In the genomic region with DNA sequence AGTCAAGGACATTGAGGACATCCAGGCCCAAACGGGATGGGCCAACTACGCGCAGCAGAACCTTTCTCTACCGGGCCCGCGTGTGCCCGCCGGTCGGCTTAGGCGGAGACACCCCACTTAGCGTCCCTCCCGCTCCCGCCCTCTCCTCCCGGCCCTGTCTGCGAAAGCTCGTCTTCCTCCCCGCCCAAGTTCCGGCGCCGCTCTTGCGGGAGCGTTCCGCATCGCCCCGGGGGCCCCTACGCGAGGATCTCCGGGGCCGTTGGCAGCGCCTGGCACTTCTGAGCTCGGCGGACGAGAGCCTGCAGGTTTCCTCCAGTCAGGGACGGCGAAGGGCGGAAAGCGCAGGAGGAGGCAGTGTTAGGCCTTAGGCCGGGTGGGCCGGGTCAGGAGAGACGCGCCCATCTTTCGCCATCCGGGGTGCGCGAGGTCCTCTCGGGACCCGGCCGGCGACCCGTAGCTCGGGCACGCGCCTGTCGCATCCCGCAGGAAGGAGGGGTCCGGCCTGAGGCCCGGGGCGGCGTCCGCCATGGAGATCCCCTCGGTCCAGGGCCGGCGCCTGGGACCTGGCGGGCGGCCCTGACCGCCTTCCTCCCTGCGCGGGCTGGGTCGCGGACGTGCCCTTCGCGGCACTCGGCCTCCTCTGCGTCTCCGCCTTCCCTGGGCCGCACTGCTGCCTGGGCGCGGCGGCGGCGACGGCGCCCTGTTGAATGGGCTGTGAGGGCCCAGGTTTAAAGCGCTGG, we compare ENCODE assay signal across 8 cellular contexts. TPM values are rescaled to one million over a fixed set of nuclear protein-coding genes. Genes with fewer than 3 reads are reported as not detected.
DNase-seq lines count a peak whose midpoint lies in the region; ATAC-seq and TF ChIP-seq lines count a peak whose summit lies in the region.

A gene (plus strand): TSS at position 141 of the 740 bp plus-strand sequence. CDS start 673 bp downstream, outside the sequence.

- no peaks in the 10 kb centered on the region for H3K9me3 ChIP-seq in PC-3 (ENCODE audit: low read length)

- no peaks in the 10 kb centered on the region; the same call in 1 of the 2 replicates for H3K36me3 ChIP-seq in PC-3 (ENCODE audit: low read depth, low read length)

- no peaks in the 10 kb centered on the region for H3K27me3 ChIP-seq in PC-3 (ENCODE audit: low read length)

- H3K27ac ChIP-seq in PC-3 (ENCODE audit: low read length) (peak within 1 kb of the TSS; percentile 95), epithelial cell of prostate (peak within 1 kb of the TSS; percentile 100)

- ATAC-seq in GM21619 (IDR thresholded peaks at IDR 0.05; ENCODE audit: unreplicated experiment) (peak; percentile 79), PC-3 (peak; percentile 69)

- CTCF ChIA-PET in PC-3 (lab: Charles Lee), result interaction anchor here (0.6 to 1.0 kb wide), 2 partner anchors 24 to 30 kb away, joined by 4 read pairs; no protein-coding TSS in a partner anchor

- H3K9me2 ChIP-seq in PC-3 (replicated peaks; ENCODE audit: low read length), result no peaks in the 10 kb centered on the region

- H3K4me1 ChIP-seq in PC-3 (ENCODE audit: insufficient read depth, low read length), result peaks cover 64% of the 10 kb centered on the region

- no peaks in the 10 kb centered on the region for H3F3A ChIP-seq in PC-3 (ENCODE audit: low read length, unreplicated experiment)

- peaks cover 45% of the 10 kb centered on the region for H4K20me1 ChIP-seq in PC-3 (ENCODE audit: low read length)

- intact Hi-C loops in PC-3 (cut with micrococcal nuclease), result loop anchor here (2.0 kb wide), 2 partner anchors 25 to 75 kb away; no protein-coding TSS in a partner anchor

- H3K9ac ChIP-seq in PC-3 (ENCODE audit: low read length), result peak within 1 kb of the TSS; percentile 96

- H3K4me2 ChIP-seq in PC-3 (ENCODE audit: low read length), result peak within 1 kb of the TSS; percentile 99

- POLR2A ChIA-PET in PC-3 (lab: Charles Lee; ENCODE audit: unreplicated experiment), result interaction anchor here (0.7 kb wide), 1 partner anchor 18 kb away, joined by 4 read pairs; no protein-coding TSS in a partner anchor

- TF ChIP-seq CTCF in PC-3 (conservative IDR thresholded peaks at IDR 0.05; ENCODE audit: low read depth, low read length), result no peak

- peaks cover 49% of the 10 kb centered on the region for H3K79me2 ChIP-seq in PC-3 (ENCODE audit: low read length)

- DNase-seq in DMS153 (lab: John Stamatoyannopoulos, UW), result peak; percentile 75
- DNase-seq in Jurkat, Clone E6-1 (ENCODE audit: low read depth, low spot score), result peak; percentile 90
- peak; percentile 83 for DNase-seq in PC-3
- peak; percentile 84 for DNase-seq in activated T-cell treated with anti-CD3 and anti-CD28 coated beads for 48 hours (ENCODE audit: low read depth)
- DNase-seq in epithelial cell of prostate (ENCODE audit: low read depth, low spot score), result peak; percentile 68
- DNase-seq in mucosa of gallbladder (ENCODE audit: low spot score), result peak; percentile 90
- peak; percentile 66 to 76 for DNase-seq in stimulated activated CD8-positive, alpha-beta memory T cell treated with anti-CD3 and anti-CD28 coated beads, Interleukin-4, amount 100 ng/mL, for 4 hours (ENCODE audit: low read depth in 2 of 2, low spot score in 1 of 2)

- no TSS peak for BruUV-seq in PC-3 (replicated peaks; lab: Mats Ljungman, UMichigan)

- H3K4me3 ChIP-seq in Jurkat, Clone E6-1 (ENCODE audit: low read length), result peak within 1 kb of the TSS; percentile 95
- peak within 1 kb of the TSS; percentile 89 for H3K4me3 ChIP-seq in PC-3 (ENCODE audit: low read length)

- peak within 1 kb of the TSS; percentile 93 for H2AFZ ChIP-seq in PC-3 (ENCODE audit: low read length)

RNA-seq across cellular contexts. Expression of the gene that starts here (rescaled TPM):
- polyA plus RNA-seq in Jurkat, Clone E6-1 (2012; ENCODE audit: insufficient read depth, insufficient read length), result 31.8 TPM
- total RNA-seq in PC-3 (2014; rRNA removed), result 19.4 and 22.1 TPM in 2 replicates
- 51.7 TPM for total RNA-seq in mucosa of gallbladder

Comparison
In these comparisons a context has a peak if more than half of its experiments do, and no peak if none do; other contexts are left out.
1. Peak in every context shown above with its lines: DNase-seq, ATAC-seq, H3K4me3 ChIP-seq and H3K27ac ChIP-seq.